In genomic region chr17:66737524-66737923, GRCh38 we compare ENCODE assay signal across 14 cellular contexts.
DNase-seq lines count a peak whose midpoint lies in the region; ATAC-seq and TF ChIP-seq lines count a peak whose summit lies in the region.
"Had no signal": no experiment of that assay in that cellular context is flagged by ENCODE, and none has a peak within 500 bp of the region (broad histone marks: within the 10 kb centered on the region; RNA-seq: fewer than 3 reads in every experiment).

No MANE protein-coding gene starts in this region.

- no peak overlapping the region for H2BK120ac ChIP-seq in mesendoderm (ENCODE audit: low read depth, low read length)

- H3K4me3 ChIP-seq in AG09309 (ENCODE audit: control insufficient read depth, low read depth, low read length) (no peak overlapping the region), WERI-Rb-1 (ENCODE audit: low read depth, low read length) (no peak overlapping the region), mesendoderm (ENCODE audit: low read length) (no peak overlapping the region)
- H3K4me3 ChIP-seq: BLaER1 treated with 17β-estradiol and CSF1 and Interleukin-3, amounts not matched to agents 10 nM and 100 nM had no signal

- no peak overlapping the region for H3K23ac ChIP-seq in mesendoderm (ENCODE audit: low read length)

- H3K79me2 ChIP-seq in mesendoderm (ENCODE audit: control insufficient read depth, insufficient read depth, low read length), result no peaks in the 10 kb centered on the region

- WGBS in mesendoderm (ENCODE audit: extremely low coverage, insufficient coverage, low lambda C conversion rate), result no CpG with 5 or more reads among the region's 12 CpGs

- H3K4me1 ChIP-seq in mesendoderm (ENCODE audit: control insufficient read depth, low read depth, low read length), result peaks cover 11% of the 10 kb centered on the region

- no peak overlapping the region for H4K5ac ChIP-seq in mesendoderm (ENCODE audit: low read length)

- TF ChIP-seq CTCF in AG09309 (IDR thresholded peaks at IDR 0.05; ENCODE audit: control insufficient read depth, insufficient read depth, low read depth, low read length, missing control alignments) (peak; percentile 30), WERI-Rb-1 (IDR thresholded peaks at IDR 0.05; ENCODE audit: low read depth, low read length) (peak; percentile 94)

- H2BK5ac ChIP-seq in mesendoderm (ENCODE audit: low read length), result no peak overlapping the region

- H3K36me3 ChIP-seq in WERI-Rb-1, result no peaks in the 10 kb centered on the region
- H3K36me3 ChIP-seq in mesendoderm (ENCODE audit: control insufficient read depth, insufficient read depth, low read length), result no peaks in the 10 kb centered on the region

- no peak overlapping the region for H3K56ac ChIP-seq in mesendoderm (ENCODE audit: low read length)

- H3K9ac ChIP-seq in mesendoderm (ENCODE audit: low read length), result no peak overlapping the region
- H3K9ac ChIP-seq: BLaER1 treated with 17β-estradiol and CSF1 and Interleukin-3, amounts not matched to agents 10 nM and 100 nM had no signal

- H3K4ac ChIP-seq in mesendoderm (ENCODE audit: low read depth, low read length), result no peak overlapping the region

- DNase-seq in AG09309 (ENCODE audit: low read depth), result peak; percentile 47
- DNase-seq in WERI-Rb-1, result peak; percentile 84
- DNase-seq in foreskin melanocyte, result peak; percentile 52
- DNase-seq in mesendoderm, result peak; percentile 79
- no peak for DNase-seq in NCI-H2227 (lab: John Stamatoyannopoulos, UW; ENCODE audit: unreplicated experiment)
- DNase-seq in NCI-H2171 treated with DMSO at 0.1 percent for 48 hours (lab: John Stamatoyannopoulos, UW), result no peak
- DNase-seq: NCI-H187; RPMI8226; stimulated activated CD4-positive, alpha-beta T cell treated with anti-CD3 and anti-CD28 coated beads, Interleukin-15, amount 100 ng/mL, for 24 hours; stimulated activated naive B cell treated with anti-CD40 and anti-IgM and Interleukin-4, amounts not matched to agents 10 μg/mL and 1 μg/mL and 100 μg/mL, for 72 hours had no signal

- no peaks in the 10 kb centered on the region for H3K9me3 ChIP-seq in WERI-Rb-1 (ENCODE audit: severe bottlenecking)
- H3K9me3 ChIP-seq: BLaER1 treated with 17β-estradiol and CSF1 and Interleukin-3, amounts not matched to agents 10 nM and 100 nM had no signal

- H3K27me3 ChIP-seq in WERI-Rb-1 (ENCODE audit: insufficient read depth, low read depth, severe bottlenecking), result no peaks in the 10 kb centered on the region
- no peaks in the 10 kb centered on the region for H3K27me3 ChIP-seq in mesendoderm (ENCODE audit: insufficient read depth, low read length, poor library complexity)
- H3K27me3 ChIP-seq: BLaER1 treated with 17β-estradiol and CSF1 and Interleukin-3, amounts not matched to agents 10 nM and 100 nM had no signal

- no peak overlapping the region for H4K8ac ChIP-seq in mesendoderm (ENCODE audit: low read depth, low read length)

- no peak overlapping the region for H3K4me2 ChIP-seq in mesendoderm (ENCODE audit: low read length)
- H3K4me2 ChIP-seq: BLaER1 treated with 17β-estradiol and CSF1 and Interleukin-3, amounts not matched to agents 10 nM and 100 nM had no signal

- ATAC-seq in HG02642 (IDR thresholded peaks at IDR 0.05; ENCODE audit: poor library complexity, unreplicated experiment) (no peak), GM21723 (IDR thresholded peaks at IDR 0.05; ENCODE audit: unreplicated experiment) (no peak)
- ATAC-seq: stimulated activated naive B cell treated with anti-CD40 and anti-IgM and Interleukin-4, amounts not matched to agents 10 μg/mL and 1 μg/mL and 100 μg/mL, for 72 hours had no signal

- no peak overlapping the region for H3K18ac ChIP-seq in mesendoderm (ENCODE audit: low read length)

- no peak overlapping the region for H2BK15ac ChIP-seq in mesendoderm (replicated peaks; ENCODE audit: low read depth)

- H3K79me1 ChIP-seq in mesendoderm (ENCODE audit: low read length), result no peaks in the 10 kb centered on the region

- no peak overlapping the region for H2AK5ac ChIP-seq in mesendoderm (ENCODE audit: low read length)

- no peak overlapping the region for H3K27ac ChIP-seq in WERI-Rb-1
- no peak overlapping the region for H3K27ac ChIP-seq in mesendoderm (ENCODE audit: low read depth, low read length)
- H3K27ac ChIP-seq: BLaER1 treated with 17β-estradiol and CSF1 and Interleukin-3, amounts not matched to agents 10 nM and 100 nM; epithelial cell of prostate had no signal

Comparison
In these comparisons a context has a peak if more than half of its experiments do, and no peak if none do; other contexts are left out.
1. DNase-seq: peak in AG09309 (single experiment), WERI-Rb-1 (single experiment), foreskin melanocyte (single experiment) and mesendoderm (single experiment); none in NCI-H2227 (single experiment) and NCI-H2171 treated with DMSO at 0.1 percent for 48 hours (single experiment).